Comparison of ENCODE assay signal across 2 cellular contexts in genomic region chr19:18097993-18098890, GRCh38.
TF ChIP-seq lines count a peak whose summit lies in the region.

No MANE protein-coding gene starts in this region.

TF ChIP-seq in A549, 52 proteins besides CTCF, POLR2A, EP300 and RAD21:
- TF ChIP-seq FOXS1 (CRISPR knock-in tag; IDR thresholded peaks at IDR 0.05) (no peak), NR3C1 (IDR thresholded peaks at IDR 0.05) (no peak), CHD2 (IDR thresholded peaks at IDR 0.05; ENCODE audit: low read length, partially characterized antibody) (no peak), MYC (IDR thresholded peaks at IDR 0.05; ENCODE audit: borderline replicate concordance, low read length) (no peak), JUNB (IDR thresholded peaks at IDR 0.05) (no peak), CHD4 (IDR thresholded peaks at IDR 0.05; ENCODE audit: borderline replicate concordance) (no peak), PBX3 (IDR thresholded peaks at IDR 0.05) (no peak), MAFK (IDR thresholded peaks at IDR 0.05; ENCODE audit: partially characterized antibody) (no peak), GATA3 (IDR thresholded peaks at IDR 0.05; ENCODE audit: borderline replicate concordance) (no peak)

TF ChIP-seq in liver, 16 proteins besides CTCF, POLR2A, EP300 and RAD21:
- TF ChIP-seq MAX (IDR thresholded peaks at IDR 0.05): no peak
- TF ChIP-seq FOXA2 (IDR thresholded peaks at IDR 0.05): no peak
TF ChIP-seq in liver: peak in this region for 0.
